6 cellular contexts compared by ENCODE assay signal in the genomic region with DNA sequence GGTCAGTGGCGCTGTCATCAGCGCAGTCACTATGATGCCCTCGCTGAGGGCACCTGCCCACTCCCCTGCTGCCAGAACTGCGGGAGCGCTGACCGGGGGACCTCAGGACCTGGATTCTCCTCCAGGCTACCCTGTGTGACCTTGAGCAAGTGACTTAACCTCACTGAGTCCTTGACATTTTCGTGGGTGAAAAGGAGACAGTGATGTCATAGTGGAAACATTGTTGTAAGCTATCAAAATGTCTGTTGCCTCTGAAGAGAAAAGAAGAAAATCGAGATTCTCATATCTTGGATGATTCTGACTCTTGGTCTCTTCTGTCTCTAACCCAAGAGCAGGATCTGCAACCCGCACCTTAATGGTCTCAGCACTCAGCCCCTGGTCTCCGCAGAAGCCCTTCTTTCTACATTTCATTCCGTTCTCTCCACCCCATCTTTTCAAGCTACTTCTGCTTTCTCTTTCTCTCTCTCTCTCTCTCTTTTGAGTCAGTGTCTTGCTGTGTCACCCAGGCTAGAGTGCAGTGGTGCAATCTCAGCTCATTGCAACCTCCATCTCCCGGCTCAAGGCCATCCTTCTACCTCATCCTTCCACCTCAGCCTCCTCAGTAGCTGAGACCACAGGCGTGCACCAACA. TPM values are rescaled to one million over a fixed set of nuclear protein-coding genes. Genes with fewer than 3 reads are reported as not detected.
DNase-seq lines count a peak whose midpoint lies in the region; ATAC-seq and TF ChIP-seq lines count a peak whose summit lies in the region.

No MANE protein-coding gene starts in this region.

- ATAC-seq in GM21447 (IDR thresholded peaks at IDR 0.05; ENCODE audit: unreplicated experiment), result peak; percentile 25

- H3K4me3 ChIP-seq in colonic mucosa, result peak overlapping the region; percentile 89

- H3K27me3 Mint-ChIP-seq in progenitor cell of endocrine pancreas, result peaks cover 65% of the 10 kb centered on the region

- peak overlapping the region; percentile 81 for H3K27ac ChIP-seq in colonic mucosa

- no peaks in the 10 kb centered on the region for H3K9me3 ChIP-seq in colonic mucosa

- no peaks in the 10 kb centered on the region for H3K36me3 Mint-ChIP-seq in progenitor cell of endocrine pancreas (ENCODE audit: insufficient read depth)

- TF ChIP-seq CTCF in colonic mucosa (IDR thresholded peaks at IDR 0.05) (no peak), progenitor cell of endocrine pancreas (IDR thresholded peaks at IDR 0.05; ENCODE audit: unreplicated experiment) (no peak)

- H3K9me3 Mint-ChIP-seq in progenitor cell of endocrine pancreas (ENCODE audit: low read depth), result no peaks in the 10 kb centered on the region

- intact Hi-C loops in colonic mucosa (cut with DNase I), result no loop called here

- peaks cover 5% of the 10 kb centered on the region for H3K4me1 Mint-ChIP-seq in progenitor cell of endocrine pancreas (ENCODE audit: low read depth)

- H3K9ac ChIP-seq in colonic mucosa (ENCODE audit: low read depth in 2 of 2, low read length in 2 of 2), result peak overlapping the region; percentile 83 to 94

- peaks cover 19% of the 10 kb centered on the region for H3K4me1 ChIP-seq in colonic mucosa

- no peak overlapping the region for H3K27ac Mint-ChIP-seq in progenitor cell of endocrine pancreas

- no peaks in the 10 kb centered on the region for H3K36me3 ChIP-seq in colonic mucosa

- DNase-seq in NOMO-1 (lab: John Stamatoyannopoulos, UW; ENCODE audit: unreplicated experiment in 2 of 2) (peak; percentile 65 to 89), colonic mucosa (no peak), progenitor cell of endocrine pancreas (ENCODE audit: low spot score, unreplicated experiment) (no peak), HUDEP-2 (lab: John Stamatoyannopoulos, UW; ENCODE audit: unreplicated experiment in 76 of 76) (no peak), NCI-H446 treated with DMSO at 0.1 percent for 48 hours (lab: John Stamatoyannopoulos, UW) (no peak)

- H3K4me3 Mint-ChIP-seq in progenitor cell of endocrine pancreas (ENCODE audit: low read depth), result peak overlapping the region; percentile 32

- H3K27me3 ChIP-seq in colonic mucosa, result no peaks in the 10 kb centered on the region

RNA-seq across cellular contexts. Expression of a gene that starts 1.0 kb away (rescaled TPM):
- 100 to 1,000 TPM in 1 of 2 donors, 10 to 100 TPM in 1; 68.4 to 149 TPM for total RNA-seq in colonic mucosa
- total RNA-seq in progenitor cell of endocrine pancreas, result 8.3 and 9.1 TPM in 2 replicates

RNA-seq across cellular contexts. Expression of a gene that starts 1.7 kb away (rescaled TPM):
- not detected for total RNA-seq in colonic mucosa
- not detected in 2 replicates for total RNA-seq in progenitor cell of endocrine pancreas

RNA-seq across cellular contexts. Expression of a gene that starts 9.4 kb away (rescaled TPM):
- total RNA-seq in colonic mucosa (10 to 100 TPM; 30.1 to 35.8 TPM), progenitor cell of endocrine pancreas (23.2 and 24.1 TPM in 2 replicates)

RNA-seq across cellular contexts. Expression of a gene that starts 9.5 kb away (rescaled TPM):
- 1 to 10 TPM; 2.1 to 2.5 TPM for total RNA-seq in colonic mucosa
- 11.8 and 13.5 TPM in 2 replicates for total RNA-seq in progenitor cell of endocrine pancreas

RNA-seq across cellular contexts. Expression of a gene that starts 24.5 kb away (rescaled TPM):
- total RNA-seq in colonic mucosa (10 to 100 TPM; 65.8 to 71.1 TPM), progenitor cell of endocrine pancreas (66.2 and 69.5 TPM in 2 replicates)

Comparison
In these comparisons a context has a peak if more than half of its experiments do, and no peak if none do; other contexts are left out.
1. DNase-seq: peak in NOMO-1 (2 of 2); none in colonic mucosa (single experiment), progenitor cell of endocrine pancreas (single experiment), HUDEP-2 (0 of 76) and NCI-H446 treated with DMSO at 0.1 percent for 48 hours (single experiment).